16 cellular contexts compared by ENCODE assay signal in genomic region chr2:164847966-164848365, GRCh38. TPM values are rescaled to one million over a fixed set of nuclear protein-coding genes. Genes with fewer than 3 reads are reported as not detected.
DNase-seq lines count a peak whose midpoint lies in the region; ATAC-seq and TF ChIP-seq lines count a peak whose summit lies in the region.
"Had no signal": no experiment of that assay in that cellular context is flagged by ENCODE, and none has a peak within 500 bp of the region (broad histone marks: within the 10 kb centered on the region; RNA-seq: fewer than 3 reads in every experiment).

No MANE protein-coding gene starts in this region.

- H3K4me2 ChIP-seq in hepatocyte, result no peak overlapping the region

- H2AFZ ChIP-seq in hepatocyte, result no peak overlapping the region

- DNase-seq in AG09309 (ENCODE audit: low read depth) (peak; percentile 61), NCI-H1694 (lab: John Stamatoyannopoulos, UW) (peak; percentile 35), hepatocyte (ENCODE audit: low spot score) (peak; percentile 35), head of caudate nucleus (no peak), NCI-H2107 (lab: John Stamatoyannopoulos, UW) (no peak)
- DNase-seq: amygdala; CD4-positive, alpha-beta T cell; IMR-90; NCI-H1417 treated with DMSO at 0.1 percent for 48 hours; nucleus accumbens; stimulated activated CD4-positive, alpha-beta T cell treated with anti-CD3 and anti-CD28 coated beads, Interleukin-4, amount 100 ng/mL, for 4 hours; upper lobe of left lung had no signal

- H3K9me2 ChIP-seq in hepatocyte (replicated peaks; ENCODE audit: insufficient read depth), result no peaks in the 10 kb centered on the region

- TF ChIP-seq CTCF in AG09309 (IDR thresholded peaks at IDR 0.05; ENCODE audit: control insufficient read depth, insufficient read depth, low read depth, low read length, missing control alignments), result no peak
- no peak for TF ChIP-seq CTCF in VCaP (conservative IDR thresholded peaks at IDR 0.05)
- TF ChIP-seq CTCF in hepatocyte (IDR thresholded peaks at IDR 0.05; ENCODE audit: poor library complexity), result no peak

- H3K4me1 ChIP-seq in hepatocyte (ENCODE audit: insufficient read depth), result peaks cover 28% of the 10 kb centered on the region

- intact Hi-C loops in head of caudate nucleus (cut with DNase I), result no loop called here

- H3K4me3 ChIP-seq in AG09309 (ENCODE audit: control insufficient read depth, low read depth, low read length) (no peak overlapping the region), hepatocyte (no peak overlapping the region)
- H3K4me3 ChIP-seq: SK-N-MC, upper lobe of left lung had no signal

- no peaks in the 10 kb centered on the region for H4K20me1 ChIP-seq in hepatocyte (ENCODE audit: insufficient read depth, poor library complexity, severe bottlenecking)

- no peaks in the 10 kb centered on the region for H3K79me2 ChIP-seq in hepatocyte

- no peaks in the 10 kb centered on the region for H3K36me3 ChIP-seq in hepatocyte (replicated peaks; ENCODE audit: insufficient read depth, low read depth)
- H3K36me3 ChIP-seq: upper lobe of left lung had no signal

- 48% methylated on average over 1 of the region's 1 CpG for WGBS in hepatocyte (ENCODE audit: low lambda C conversion rate, missing lambda C conversion rate)

- H3K9me3 ChIP-seq in hepatocyte (ENCODE audit: low read depth), result no peaks in the 10 kb centered on the region
- H3K9me3 ChIP-seq: upper lobe of left lung had no signal

- ATAC-seq in HG03354 (IDR thresholded peaks at IDR 0.05; ENCODE audit: poor library complexity, severe bottlenecking, unreplicated experiment) (no peak), HG02610 (IDR thresholded peaks at IDR 0.05; ENCODE audit: unreplicated experiment) (no peak)

- H3K27ac ChIP-seq in VCaP (peak overlapping the region; percentile 39), hepatocyte (peak overlapping the region; percentile 21)
- H3K27ac ChIP-seq: SK-N-MC, upper lobe of left lung had no signal

- no peaks in the 10 kb centered on the region for H3K27me3 ChIP-seq in hepatocyte
- H3K27me3 ChIP-seq: upper lobe of left lung had no signal

RNA-seq across cellular contexts. Expression of gene COBLL1, which starts 6.3 kb away (rescaled TPM):
- total RNA-seq in hepatocyte, result 146 TPM in 2 replicates
- polyA plus RNA-seq in hepatocyte, result 87.3 and 108 TPM in 2 replicates

Comparison
In these comparisons a context has a peak if more than half of its experiments do, and no peak if none do; other contexts are left out.
1. DNase-seq: peak in AG09309 (single experiment), NCI-H1694 (single experiment) and hepatocyte (single experiment); none in head of caudate nucleus (0 of 42) and NCI-H2107 (single experiment).